ENCODE assay signal across 14 cellular contexts in genomic region chr2:118387509-118387908, GRCh38.
DNase-seq lines count a peak whose midpoint lies in the region; ATAC-seq, FAIRE-seq and TF ChIP-seq lines count a peak whose summit lies in the region.
"Had no signal": no experiment of that assay in that cellular context is flagged by ENCODE, and none has a peak within 500 bp of the region (broad histone marks: within the 10 kb centered on the region; RNA-seq: fewer than 3 reads in every experiment).

No MANE protein-coding gene starts in this region.

- BruUV-seq in MCF 10A (replicated peaks; lab: Mats Ljungman, UMichigan): no TSS peak

- H3K36me3 ChIP-seq in breast epithelium (no peaks in the 10 kb centered on the region), astrocyte (ENCODE audit: insufficient read depth, low read length) (no peaks in the 10 kb centered on the region), vagina (no peaks in the 10 kb centered on the region)
- H3K36me3 ChIP-seq: sigmoid colon had no signal

- peak; percentile 64 for DNase-seq in MCF 10A (ENCODE audit: unreplicated experiment)
- no peak for DNase-seq in breast epithelium (ENCODE audit: low spot score in 2 of 2)
- peak; percentile 76 for DNase-seq in astrocyte (ENCODE audit: low read depth)
- DNase-seq in glomerular visceral epithelial cell (ENCODE audit: extremely low spot score): peak; percentile 37
- no peak for DNase-seq in vagina (ENCODE audit: extremely low spot score in 2 of 2)
- DNase-seq in cerebellar nuclear complex (lab: John Stamatoyannopoulos, UW): no peak
- DNase-seq in activated gamma-delta T cell treated with Interleukin-2 at 50 U/mL for 16 hours: no peak
- DNase-seq: activated naive CD4-positive, alpha-beta T cell treated with Interleukin-2 at 50 U/mL for 16 hours; central memory CD4-positive, alpha-beta T cell; NCI-H1048; sigmoid colon had no signal

- H3K9me3 Mint-ChIP-seq in MCF 10A (ENCODE audit: unreplicated experiment) (no peaks in the 10 kb centered on the region), astrocyte (ENCODE audit: unreplicated experiment) (peaks cover 17% of the 10 kb centered on the region)

- H3K4me3 Mint-ChIP-seq in MCF 10A (ENCODE audit: unreplicated experiment) (no peak overlapping the region), astrocyte (ENCODE audit: unreplicated experiment) (no peak overlapping the region)

- H3K36me3 Mint-ChIP-seq in MCF 10A (ENCODE audit: insufficient read depth, unreplicated experiment) (no peaks in the 10 kb centered on the region), astrocyte (ENCODE audit: low read depth, unreplicated experiment) (no peaks in the 10 kb centered on the region)

- POLR2A ChIA-PET in MCF 10A (lab: Yijun Ruan, JAX): no interaction called here

- H3K27ac ChIP-seq in breast epithelium (no peak overlapping the region), astrocyte (ENCODE audit: low read depth, low read length) (peak overlapping the region; percentile 71), vagina (peak overlapping the region; percentile 62)
- H3K27ac ChIP-seq: sigmoid colon, SK-N-MC, VCaP had no signal

- TF ChIP-seq POLR2A in breast epithelium (IDR thresholded peaks at IDR 0.05): no peak
- TF ChIP-seq POLR2A in vagina (IDR thresholded peaks at IDR 0.05): no peak

- peak; percentile 80 for FAIRE-seq in astrocyte (lab: Jason Lieb, UNC)

- H3K4me1 ChIP-seq in breast epithelium (no peaks in the 10 kb centered on the region), astrocyte (ENCODE audit: insufficient read depth, low read length) (peaks cover 22% of the 10 kb centered on the region), vagina (peaks cover 31% of the 10 kb centered on the region)
- H3K4me1 ChIP-seq: sigmoid colon had no signal

- no peak for TF ChIP-seq CTCF in MCF 10A (IDR thresholded peaks at IDR 0.05; ENCODE audit: unreplicated experiment)
- TF ChIP-seq CTCF in breast epithelium (IDR thresholded peaks at IDR 0.05): no peak
- TF ChIP-seq CTCF in astrocyte (IDR thresholded peaks at IDR 0.05; ENCODE audit: insufficient read depth, low read depth, low read length): no peak
- TF ChIP-seq CTCF in vagina (IDR thresholded peaks at IDR 0.05): no peak

- peaks cover 21% of the 10 kb centered on the region for H3K4me1 Mint-ChIP-seq in MCF 10A (ENCODE audit: insufficient read depth, unreplicated experiment)
- peaks cover 23% of the 10 kb centered on the region for H3K4me1 Mint-ChIP-seq in astrocyte (ENCODE audit: low read depth, unreplicated experiment)

- H3K27ac Mint-ChIP-seq in MCF 10A (ENCODE audit: low read depth, unreplicated experiment) (peak overlapping the region; percentile 37), astrocyte (ENCODE audit: unreplicated experiment) (peak overlapping the region; percentile 69)

- H3K9ac ChIP-seq in astrocyte (ENCODE audit: low read length): peak overlapping the region; percentile 36

- intact Hi-C loops in MCF 10A (cut with micrococcal nuclease) (loop anchor here (1.0 to 10.0 kb wide), 2 partner anchors 43 to 347 kb away; no protein-coding TSS in a partner anchor), breast epithelium (cut with DNase I; ENCODE audit: low total_unique reads) (no loop called here), vagina (cut with DNase I) (no loop called here)

- H3K4me3 ChIP-seq in breast epithelium (no peak overlapping the region), astrocyte (ENCODE audit: insufficient read depth, low read depth, low read length) (no peak overlapping the region), vagina (no peak overlapping the region)
- H3K4me3 ChIP-seq: sigmoid colon, SK-N-MC had no signal

- ATAC-seq in GM19452 (IDR thresholded peaks at IDR 0.05; ENCODE audit: unreplicated experiment): no peak

- H4K20me1 ChIP-seq in astrocyte (ENCODE audit: insufficient read depth, low read length): no peaks in the 10 kb centered on the region

- no peak overlapping the region for H2AFZ ChIP-seq in astrocyte (ENCODE audit: low read depth, low read length)

- H3K27me3 ChIP-seq in breast epithelium (no peaks in the 10 kb centered on the region), astrocyte (ENCODE audit: insufficient read depth, low read length) (no peaks in the 10 kb centered on the region), vagina (no peaks in the 10 kb centered on the region)
- H3K27me3 ChIP-seq: sigmoid colon had no signal

- H3K9me3 ChIP-seq in breast epithelium (peaks cover 0 to 8% of the 10 kb centered on the region in 2 donors), astrocyte (ENCODE audit: insufficient read depth, low read depth, low read length) (no peaks in the 10 kb centered on the region), vagina (no peaks in the 10 kb centered on the region)

- no peaks in the 10 kb centered on the region for H3K79me2 ChIP-seq in astrocyte (ENCODE audit: insufficient read depth, low read length)

- no peaks in the 10 kb centered on the region for H3K27me3 Mint-ChIP-seq in MCF 10A (ENCODE audit: insufficient read depth, unreplicated experiment)
- peaks cover 2% of the 10 kb centered on the region for H3K27me3 Mint-ChIP-seq in astrocyte (ENCODE audit: low read depth, unreplicated experiment)

- CTCF ChIA-PET in MCF 10A (lab: Yijun Ruan, JAX): interaction anchor here (0.5 to 2.6 kb wide), 7 partner anchors 44 to 468 kb away, joined by 3 to 9 read pairs (median 4); no protein-coding TSS in a partner anchor

- peak overlapping the region; percentile 47 for H3K4me2 ChIP-seq in astrocyte (ENCODE audit: low read length)

Comparison
In these comparisons a context has a peak if more than half of its experiments do, and no peak if none do; other contexts are left out.
1. DNase-seq: peak in MCF 10A (single experiment), astrocyte (single experiment) and glomerular visceral epithelial cell (single experiment); none in breast epithelium (0 of 2), vagina (0 of 2), cerebellar nuclear complex (0 of 2) and activated gamma-delta T cell treated with Interleukin-2 at 50 U/mL for 16 hours (single experiment).
2. H3K27ac ChIP-seq: peak in astrocyte (single experiment) and vagina (single experiment); none in breast epithelium (0 of 2).